1 cellular context compared by ENCODE assay signal in the genomic region with DNA sequence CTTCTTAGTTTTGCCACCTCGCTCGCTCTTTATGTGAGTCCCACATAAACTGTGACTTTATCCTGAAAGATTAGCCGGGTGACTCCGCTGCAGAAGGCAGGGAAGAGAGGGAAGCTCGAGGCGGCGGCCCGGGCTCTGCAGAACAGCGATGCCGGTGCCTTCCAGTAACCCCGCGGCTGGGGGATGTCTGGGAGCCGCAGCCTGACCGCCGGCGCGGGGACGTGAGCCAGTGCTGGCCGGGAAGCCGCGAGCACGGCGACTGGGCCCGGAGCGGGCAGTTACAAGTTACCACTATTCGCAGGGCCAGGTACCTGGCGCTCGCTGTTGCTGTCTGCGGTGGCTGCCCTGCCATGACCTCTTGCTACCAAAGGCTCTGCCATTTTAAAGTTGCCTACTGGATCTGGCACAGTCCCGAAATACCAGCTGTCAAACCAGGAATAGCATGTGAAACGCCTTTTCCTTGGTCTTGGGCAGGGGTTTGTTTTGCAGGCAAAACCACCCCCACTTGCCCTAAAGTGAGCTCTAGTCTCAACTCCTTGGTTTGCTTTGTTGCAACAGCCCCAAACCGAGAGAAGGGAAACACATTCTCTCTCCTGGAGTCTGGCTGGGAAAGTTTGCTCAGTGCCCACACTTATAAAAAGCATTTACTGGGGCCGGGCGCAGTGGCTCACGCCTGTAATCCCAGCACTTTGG.
TF ChIP-seq lines count a peak whose summit lies in the region.

No MANE protein-coding gene starts in this region.

TF ChIP-seq in HepG2, 621 proteins besides CTCF, POLR2A, EP300 and RAD21 (continued from another document):
- TF ChIP-seq, protein P1, sequence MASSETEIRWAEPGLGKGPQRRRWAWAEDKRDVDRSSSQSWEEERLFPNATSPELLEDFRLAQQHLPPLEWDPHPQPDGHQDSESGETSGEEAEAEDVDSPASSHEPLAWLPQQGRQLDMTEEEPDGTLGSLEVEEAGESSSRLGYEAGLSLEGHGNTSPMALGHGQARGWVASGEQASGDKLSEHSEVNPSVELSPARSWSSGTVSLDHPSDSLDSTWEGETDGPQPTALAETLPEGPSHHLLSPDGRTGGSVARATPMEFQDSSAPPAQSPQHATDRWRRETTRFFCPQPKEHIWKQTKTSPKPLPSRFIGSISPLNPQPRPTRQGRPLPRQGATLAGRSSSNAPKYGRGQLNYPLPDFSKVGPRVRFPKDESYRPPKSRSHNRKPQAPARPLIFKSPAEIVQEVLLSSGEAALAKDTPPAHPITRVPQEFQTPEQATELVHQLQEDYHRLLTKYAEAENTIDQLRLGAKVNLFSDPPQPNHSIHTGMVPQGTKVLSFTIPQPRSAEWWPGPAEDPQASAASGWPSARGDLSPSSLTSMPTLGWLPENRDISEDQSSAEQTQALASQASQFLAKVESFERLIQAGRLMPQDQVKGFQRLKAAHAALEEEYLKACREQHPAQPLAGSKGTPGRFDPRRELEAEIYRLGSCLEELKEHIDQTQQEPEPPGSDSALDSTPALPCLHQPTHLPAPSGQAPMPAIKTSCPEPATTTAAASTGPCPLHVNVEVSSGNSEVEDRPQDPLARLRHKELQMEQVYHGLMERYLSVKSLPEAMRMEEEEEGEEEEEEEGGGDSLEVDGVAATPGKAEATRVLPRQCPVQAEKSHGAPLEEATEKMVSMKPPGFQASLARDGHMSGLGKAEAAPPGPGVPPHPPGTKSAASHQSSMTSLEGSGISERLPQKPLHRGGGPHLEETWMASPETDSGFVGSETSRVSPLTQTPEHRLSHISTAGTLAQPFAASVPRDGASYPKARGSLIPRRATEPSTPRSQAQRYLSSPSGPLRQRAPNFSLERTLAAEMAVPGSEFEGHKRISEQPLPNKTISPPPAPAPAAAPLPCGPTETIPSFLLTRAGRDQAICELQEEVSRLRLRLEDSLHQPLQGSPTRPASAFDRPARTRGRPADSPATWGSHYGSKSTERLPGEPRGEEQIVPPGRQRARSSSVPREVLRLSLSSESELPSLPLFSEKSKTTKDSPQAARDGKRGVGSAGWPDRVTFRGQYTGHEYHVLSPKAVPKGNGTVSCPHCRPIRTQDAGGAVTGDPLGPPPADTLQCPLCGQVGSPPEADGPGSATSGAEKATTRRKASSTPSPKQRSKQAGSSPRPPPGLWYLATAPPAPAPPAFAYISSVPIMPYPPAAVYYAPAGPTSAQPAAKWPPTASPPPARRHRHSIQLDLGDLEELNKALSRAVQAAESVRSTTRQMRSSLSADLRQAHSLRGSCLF (CRISPR knock-in tag; IDR thresholded peaks at IDR 0.05; ENCODE audit: borderline replicate concordance) = no peak
- TF ChIP-seq, protein P2, sequence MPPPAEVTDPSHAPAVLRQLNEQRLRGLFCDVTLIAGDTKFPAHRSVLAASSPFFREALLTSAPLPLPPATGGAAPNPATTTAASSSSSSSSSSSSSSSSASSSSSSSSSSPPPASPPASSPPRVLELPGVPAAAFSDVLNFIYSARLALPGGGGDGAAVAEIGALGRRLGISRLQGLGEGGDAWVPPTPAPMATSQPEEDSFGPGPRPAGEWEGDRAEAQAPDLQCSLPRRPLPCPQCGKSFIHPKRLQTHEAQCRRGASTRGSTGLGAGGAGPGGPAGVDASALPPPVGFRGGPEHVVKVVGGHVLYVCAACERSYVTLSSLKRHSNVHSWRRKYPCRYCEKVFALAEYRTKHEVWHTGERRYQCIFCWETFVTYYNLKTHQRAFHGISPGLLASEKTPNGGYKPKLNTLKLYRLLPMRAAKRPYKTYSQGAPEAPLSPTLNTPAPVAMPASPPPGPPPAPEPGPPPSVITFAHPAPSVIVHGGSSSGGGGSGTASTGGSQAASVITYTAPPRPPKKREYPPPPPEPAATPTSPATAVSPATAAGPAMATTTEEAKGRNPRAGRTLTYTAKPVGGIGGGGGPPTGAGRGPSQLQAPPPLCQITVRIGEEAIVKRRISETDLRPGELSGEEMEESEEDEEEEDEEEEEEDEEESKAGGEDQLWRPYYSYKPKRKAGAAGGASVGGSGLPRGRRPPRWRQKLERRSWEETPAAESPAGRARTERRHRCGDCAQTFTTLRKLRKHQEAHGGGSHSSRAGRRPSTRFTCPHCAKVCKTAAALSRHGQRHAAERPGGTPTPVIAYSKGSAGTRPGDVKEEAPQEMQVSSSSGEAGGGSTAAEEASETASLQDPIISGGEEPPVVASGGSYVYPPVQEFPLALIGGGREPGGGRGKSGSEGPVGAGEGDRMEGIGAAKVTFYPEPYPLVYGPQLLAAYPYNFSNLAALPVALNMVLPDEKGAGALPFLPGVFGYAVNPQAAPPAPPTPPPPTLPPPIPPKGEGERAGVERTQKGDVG (CRISPR knock-in tag; IDR thresholded peaks at IDR 0.05; ENCODE audit: borderline replicate concordance) = peak; percentile 28; the same call in 1 of the 2 replicates
- TF ChIP-seq CBX2 (IDR thresholded peaks at IDR 0.05; ENCODE audit: low read depth, low read length) = no peak
- no peak for TF ChIP-seq CBX2 (CRISPR knock-in tag; IDR thresholded peaks at IDR 0.05; ENCODE audit: low read depth)
- TF ChIP-seq MYC (CRISPR knock-in tag; IDR thresholded peaks at IDR 0.05; ENCODE audit: borderline replicate concordance) = 0 out of 2 replicates have a peak, but pooled peaks have one; percentile 19
- peak; percentile 55 for TF ChIP-seq ZNF7 (CRISPR knock-in tag; IDR thresholded peaks at IDR 0.05)
- TF ChIP-seq ZBTB38 (CRISPR knock-in tag; IDR thresholded peaks at IDR 0.05) = peak; percentile 80
- peak; percentile 31; the same call in 1 of the 2 replicates for TF ChIP-seq ZFY (CRISPR knock-in tag; IDR thresholded peaks at IDR 0.05)
- 0 out of 2 replicates have a peak, but pooled peaks have one; percentile 47 for TF ChIP-seq HOXA5 (CRISPR knock-in tag; IDR thresholded peaks at IDR 0.05)
- 0 out of 2 replicates have a peak, but pooled peaks have one; percentile 20 for TF ChIP-seq NCOA5 (CRISPR knock-in tag; IDR thresholded peaks at IDR 0.05)
- peak; percentile 33; the same call in 1 of the 2 replicates for TF ChIP-seq ZNF788 (CRISPR knock-in tag; IDR thresholded peaks at IDR 0.05; ENCODE audit: borderline replicate concordance)
- TF ChIP-seq, protein P3, sequence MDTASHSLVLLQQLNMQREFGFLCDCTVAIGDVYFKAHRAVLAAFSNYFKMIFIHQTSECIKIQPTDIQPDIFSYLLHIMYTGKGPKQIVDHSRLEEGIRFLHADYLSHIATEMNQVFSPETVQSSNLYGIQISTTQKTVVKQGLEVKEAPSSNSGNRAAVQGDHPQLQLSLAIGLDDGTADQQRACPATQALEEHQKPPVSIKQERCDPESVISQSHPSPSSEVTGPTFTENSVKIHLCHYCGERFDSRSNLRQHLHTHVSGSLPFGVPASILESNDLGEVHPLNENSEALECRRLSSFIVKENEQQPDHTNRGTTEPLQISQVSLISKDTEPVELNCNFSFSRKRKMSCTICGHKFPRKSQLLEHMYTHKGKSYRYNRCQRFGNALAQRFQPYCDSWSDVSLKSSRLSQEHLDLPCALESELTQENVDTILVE (CRISPR knock-in tag; IDR thresholded peaks at IDR 0.05) = no peak
- TF ChIP-seq ADNP (CRISPR knock-in tag; IDR thresholded peaks at IDR 0.05) = no peak
- TF ChIP-seq FLYWCH1 (CRISPR knock-in tag; IDR thresholded peaks at IDR 0.05) = no peak
- TF ChIP-seq, protein P4, sequence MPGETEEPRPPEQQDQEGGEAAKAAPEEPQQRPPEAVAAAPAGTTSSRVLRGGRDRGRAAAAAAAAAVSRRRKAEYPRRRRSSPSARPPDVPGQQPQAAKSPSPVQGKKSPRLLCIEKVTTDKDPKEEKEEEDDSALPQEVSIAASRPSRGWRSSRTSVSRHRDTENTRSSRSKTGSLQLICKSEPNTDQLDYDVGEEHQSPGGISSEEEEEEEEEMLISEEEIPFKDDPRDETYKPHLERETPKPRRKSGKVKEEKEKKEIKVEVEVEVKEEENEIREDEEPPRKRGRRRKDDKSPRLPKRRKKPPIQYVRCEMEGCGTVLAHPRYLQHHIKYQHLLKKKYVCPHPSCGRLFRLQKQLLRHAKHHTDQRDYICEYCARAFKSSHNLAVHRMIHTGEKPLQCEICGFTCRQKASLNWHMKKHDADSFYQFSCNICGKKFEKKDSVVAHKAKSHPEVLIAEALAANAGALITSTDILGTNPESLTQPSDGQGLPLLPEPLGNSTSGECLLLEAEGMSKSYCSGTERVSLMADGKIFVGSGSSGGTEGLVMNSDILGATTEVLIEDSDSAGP (CRISPR knock-in tag; IDR thresholded peaks at IDR 0.05; ENCODE audit: borderline replicate concordance) = 0 out of 2 replicates have a peak, but pooled peaks have one; percentile 19
- 0 out of 2 replicates have a peak, but pooled peaks have one; percentile 54 for TF ChIP-seq NFKB2 (CRISPR knock-in tag; IDR thresholded peaks at IDR 0.05; ENCODE audit: borderline replicate concordance)
- TF ChIP-seq, protein P5, sequence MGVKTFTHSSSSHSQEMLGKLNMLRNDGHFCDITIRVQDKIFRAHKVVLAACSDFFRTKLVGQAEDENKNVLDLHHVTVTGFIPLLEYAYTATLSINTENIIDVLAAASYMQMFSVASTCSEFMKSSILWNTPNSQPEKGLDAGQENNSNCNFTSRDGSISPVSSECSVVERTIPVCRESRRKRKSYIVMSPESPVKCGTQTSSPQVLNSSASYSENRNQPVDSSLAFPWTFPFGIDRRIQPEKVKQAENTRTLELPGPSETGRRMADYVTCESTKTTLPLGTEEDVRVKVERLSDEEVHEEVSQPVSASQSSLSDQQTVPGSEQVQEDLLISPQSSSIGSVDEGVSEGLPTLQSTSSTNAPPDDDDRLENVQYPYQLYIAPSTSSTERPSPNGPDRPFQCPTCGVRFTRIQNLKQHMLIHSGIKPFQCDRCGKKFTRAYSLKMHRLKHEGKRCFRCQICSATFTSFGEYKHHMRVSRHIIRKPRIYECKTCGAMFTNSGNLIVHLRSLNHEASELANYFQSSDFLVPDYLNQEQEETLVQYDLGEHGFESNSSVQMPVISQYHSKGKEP (CRISPR knock-in tag; IDR thresholded peaks at IDR 0.05) = no peak
- 0 out of 2 replicates have a peak, but pooled peaks have one; percentile 30 for TF ChIP-seq ZNF232 (CRISPR knock-in tag; IDR thresholded peaks at IDR 0.05; ENCODE audit: borderline replicate concordance)
